In genomic region chr4:152509595-152510209, GRCh38 we compare ENCODE assay signal across 1 cellular context.
TF ChIP-seq lines count a peak whose summit lies in the region.

No MANE protein-coding gene starts in this region.

TF ChIP-seq in GM23338, 12 proteins besides CTCF, POLR2A, EP300 and RAD21 (continued from another document):
- TF ChIP-seq, protein P1, sequence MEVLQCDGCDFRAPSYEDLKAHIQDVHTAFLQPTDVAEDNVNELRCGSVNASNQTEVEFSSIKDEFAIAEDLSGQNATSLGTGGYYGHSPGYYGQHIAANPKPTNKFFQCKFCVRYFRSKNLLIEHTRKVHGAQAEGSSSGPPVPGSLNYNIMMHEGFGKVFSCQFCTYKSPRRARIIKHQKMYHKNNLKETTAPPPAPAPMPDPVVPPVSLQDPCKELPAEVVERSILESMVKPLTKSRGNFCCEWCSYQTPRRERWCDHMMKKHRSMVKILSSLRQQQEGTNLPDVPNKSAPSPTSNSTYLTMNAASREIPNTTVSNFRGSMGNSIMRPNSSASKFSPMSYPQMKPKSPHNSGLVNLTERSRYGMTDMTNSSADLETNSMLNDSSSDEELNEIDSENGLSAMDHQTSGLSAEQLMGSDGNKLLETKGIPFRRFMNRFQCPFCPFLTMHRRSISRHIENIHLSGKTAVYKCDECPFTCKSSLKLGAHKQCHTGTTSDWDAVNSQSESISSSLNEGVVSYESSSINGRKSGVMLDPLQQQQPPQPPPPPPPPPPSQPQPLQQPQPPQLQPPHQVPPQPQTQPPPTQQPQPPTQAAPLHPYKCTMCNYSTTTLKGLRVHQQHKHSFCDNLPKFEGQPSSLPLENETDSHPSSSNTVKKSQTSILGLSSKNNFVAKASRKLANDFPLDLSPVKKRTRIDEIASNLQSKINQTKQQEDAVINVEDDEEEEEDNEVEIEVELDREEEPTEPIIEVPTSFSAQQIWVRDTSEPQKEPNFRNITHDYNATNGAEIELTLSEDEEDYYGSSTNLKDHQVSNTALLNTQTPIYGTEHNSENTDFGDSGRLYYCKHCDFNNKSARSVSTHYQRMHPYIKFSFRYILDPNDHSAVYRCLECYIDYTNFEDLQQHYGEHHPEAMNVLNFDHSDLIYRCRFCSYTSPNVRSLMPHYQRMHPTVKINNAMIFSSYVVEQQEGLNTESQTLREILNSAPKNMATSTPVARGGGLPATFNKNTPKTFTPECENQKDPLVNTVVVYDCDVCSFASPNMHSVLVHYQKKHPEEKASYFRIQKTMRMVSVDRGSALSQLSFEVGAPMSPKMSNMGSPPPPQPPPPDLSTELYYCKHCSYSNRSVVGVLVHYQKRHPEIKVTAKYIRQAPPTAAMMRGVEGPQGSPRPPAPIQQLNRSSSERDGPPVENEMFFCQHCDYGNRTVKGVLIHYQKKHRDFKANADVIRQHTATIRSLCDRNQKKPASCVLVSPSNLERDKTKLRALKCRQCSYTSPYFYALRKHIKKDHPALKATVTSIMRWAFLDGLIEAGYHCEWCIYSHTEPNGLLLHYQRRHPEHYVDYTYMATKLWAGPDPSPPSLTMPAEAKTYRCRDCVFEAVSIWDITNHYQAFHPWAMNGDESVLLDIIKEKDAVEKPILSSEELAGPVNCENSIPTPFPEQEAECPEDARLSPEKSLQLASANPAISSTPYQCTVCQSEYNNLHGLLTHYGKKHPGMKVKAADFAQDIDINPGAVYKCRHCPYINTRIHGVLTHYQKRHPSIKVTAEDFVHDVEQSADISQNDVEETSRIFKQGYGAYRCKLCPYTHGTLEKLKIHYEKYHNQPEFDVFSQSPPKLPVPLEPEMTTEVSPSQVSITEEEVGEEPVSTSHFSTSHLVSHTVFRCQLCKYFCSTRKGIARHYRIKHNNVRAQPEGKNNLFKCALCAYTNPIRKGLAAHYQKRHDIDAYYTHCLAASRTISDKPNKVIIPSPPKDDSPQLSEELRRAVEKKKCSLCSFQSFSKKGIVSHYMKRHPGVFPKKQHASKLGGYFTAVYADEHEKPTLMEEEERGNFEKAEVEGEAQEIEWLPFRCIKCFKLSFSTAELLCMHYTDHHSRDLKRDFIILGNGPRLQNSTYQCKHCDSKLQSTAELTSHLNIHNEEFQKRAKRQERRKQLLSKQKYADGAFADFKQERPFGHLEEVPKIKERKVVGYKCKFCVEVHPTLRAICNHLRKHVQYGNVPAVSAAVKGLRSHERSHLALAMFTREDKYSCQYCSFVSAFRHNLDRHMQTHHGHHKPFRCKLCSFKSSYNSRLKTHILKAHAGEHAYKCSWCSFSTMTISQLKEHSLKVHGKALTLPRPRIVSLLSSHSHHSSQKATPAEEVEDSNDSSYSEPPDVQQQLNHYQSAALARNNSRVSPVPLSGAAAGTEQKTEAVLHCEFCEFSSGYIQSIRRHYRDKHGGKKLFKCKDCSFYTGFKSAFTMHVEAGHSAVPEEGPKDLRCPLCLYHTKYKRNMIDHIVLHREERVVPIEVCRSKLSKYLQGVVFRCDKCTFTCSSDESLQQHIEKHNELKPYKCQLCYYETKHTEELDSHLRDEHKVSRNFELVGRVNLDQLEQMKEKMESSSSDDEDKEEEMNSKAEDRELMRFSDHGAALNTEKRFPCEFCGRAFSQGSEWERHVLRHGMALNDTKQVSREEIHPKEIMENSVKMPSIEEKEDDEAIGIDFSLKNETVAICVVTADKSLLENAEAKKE (CRISPR knock-in tag; IDR thresholded peaks at IDR 0.05), result no peak
- TF ChIP-seq STAT1 (IDR thresholded peaks at IDR 0.05; ENCODE audit: unreplicated experiment), result no peak
- no peak for TF ChIP-seq EZH2 (IDR thresholded peaks at IDR 0.05; ENCODE audit: low read depth, unreplicated experiment)
- no peak for TF ChIP-seq POLR2AphosphoS5 (IDR thresholded peaks at IDR 0.05; ENCODE audit: low read depth)
- no peak for TF ChIP-seq REST (IDR thresholded peaks at IDR 0.05; ENCODE audit: unreplicated experiment)
- TF ChIP-seq ZNF114 (CRISPR knock-in tag; IDR thresholded peaks at IDR 0.05), result no peak
